8 cellular contexts compared by ENCODE assay signal in genomic region chr1:25520446-25521061, GRCh38. TPM values are rescaled to one million over a fixed set of nuclear protein-coding genes. Genes with fewer than 3 reads are reported as not detected.
DNase-seq lines count a peak whose midpoint lies in the region; ATAC-seq and TF ChIP-seq lines count a peak whose summit lies in the region.

No MANE protein-coding gene starts in this region.

- no peak overlapping the region for H3K4me3 ChIP-seq in HL-60 (replicated peaks; ENCODE audit: insufficient read depth, low read length)
- H3K4me3 ChIP-seq in gastroesophageal sphincter: no peak overlapping the region
- H3K4me3 ChIP-seq in uterus: no peak overlapping the region

- TF ChIP-seq POLR2A in gastroesophageal sphincter (IDR thresholded peaks at IDR 0.05) (no peak), uterus (IDR thresholded peaks at IDR 0.05) (no peak)

- DNase-seq in HL-60 (ENCODE audit: low read depth in 1 of 2, low spot score in 1 of 2): peak in 1 of 2 experiments; percentile 49
- peak; percentile 59 for DNase-seq in RPMI7951 (ENCODE audit: low read depth)
- DNase-seq in activated T-helper 9 cell treated with anti-CD3 and anti-CD28 coated beads, Interleukin-2, amount 50 U/mL, for 16 hours (ENCODE audit: low read depth): peak; percentile 54
- DNase-seq in pons (ENCODE audit: low spot score): peak; percentile 75
- DNase-seq in uterus: peak; percentile 56 to 71
- DNase-seq in occipital lobe (lab: John Stamatoyannopoulos, UW): no peak

- intact Hi-C loops in uterus (cut with DNase I; ENCODE audit: low total_unique reads): no loop called here

- H3K27me3 ChIP-seq in HL-60 (ENCODE audit: insufficient read depth, poor library complexity, severe bottlenecking) (no peaks in the 10 kb centered on the region), gastroesophageal sphincter (no peaks in the 10 kb centered on the region), uterus (no peaks in the 10 kb centered on the region)

- no peaks in the 10 kb centered on the region for H3K4me1 ChIP-seq in gastroesophageal sphincter
- H3K4me1 ChIP-seq in uterus: no peaks in the 10 kb centered on the region

- H3K36me3 ChIP-seq in gastroesophageal sphincter: no peaks in the 10 kb centered on the region
- H3K36me3 ChIP-seq in uterus: no peaks in the 10 kb centered on the region

- no peak for ATAC-seq in gastroesophageal sphincter

- 2 to 6% methylated on average over 2 to 4 of the region's 4 CpGs for WGBS in gastroesophageal sphincter (ENCODE audit: low coverage in 1 of 2), 2 donors

- H3K9me3 ChIP-seq in gastroesophageal sphincter: peaks cover 0 to 7% (median 0%) of the 10 kb centered on the region in 3 donors
- no peaks in the 10 kb centered on the region for H3K9me3 ChIP-seq in uterus

- H3K27ac ChIP-seq in C4-2B: no peak overlapping the region
- H3K27ac ChIP-seq in HL-60 (replicated peaks): no peak overlapping the region
- no peak overlapping the region for H3K27ac ChIP-seq in gastroesophageal sphincter
- H3K27ac ChIP-seq in uterus: no peak overlapping the region

- TF ChIP-seq CTCF in C4-2B (conservative IDR thresholded peaks at IDR 0.05) (peak; percentile 66), HL-60 (IDR thresholded peaks at IDR 0.05; ENCODE audit: insufficient read depth, low read length) (peak; percentile 64), gastroesophageal sphincter (IDR thresholded peaks at IDR 0.05) (peak in 3 of 4 experiments; percentile 82 to 87 (median 83)), uterus (IDR thresholded peaks at IDR 0.05) (peak; percentile 73 to 79 (median 75))

- no peak for TF ChIP-seq EP300 in gastroesophageal sphincter (IDR thresholded peaks at IDR 0.05)

RNA-seq across cellular contexts. Expression of gene LDLRAP1, which starts 22.9 kb away (rescaled TPM):
- 39.7 and 43.1 TPM in 2 replicates for total RNA-seq in RPMI7951 (2014; rRNA removed; shearing (Covaris generic))
- total RNA-seq in gastroesophageal sphincter: 10 to 100 TPM; 13.6 to 21.3 (median 17.2) TPM
- total RNA-seq in uterus: 10 to 100 TPM in 1 of 4 donors, 1 to 10 TPM in 3; 1.2 to 26.6 (median 7.7) TPM
- 1.2 TPM for total RNA-seq in occipital lobe
